ENCODE assay signal across 1 cellular context in genomic region chr12:109154485-109155438, GRCh38.
TF ChIP-seq lines count a peak whose summit lies in the region.

No MANE protein-coding gene starts in this region.

TF ChIP-seq in SK-N-SH, 30 proteins besides CTCF, POLR2A, EP300 and RAD21 (continued from another document):
- TF ChIP-seq USF2 (IDR thresholded peaks at IDR 0.05; ENCODE audit: borderline replicate concordance, low read depth, low read length), result no peak
